Comparison of ENCODE assay signal across 1 cellular context in the genomic region with DNA sequence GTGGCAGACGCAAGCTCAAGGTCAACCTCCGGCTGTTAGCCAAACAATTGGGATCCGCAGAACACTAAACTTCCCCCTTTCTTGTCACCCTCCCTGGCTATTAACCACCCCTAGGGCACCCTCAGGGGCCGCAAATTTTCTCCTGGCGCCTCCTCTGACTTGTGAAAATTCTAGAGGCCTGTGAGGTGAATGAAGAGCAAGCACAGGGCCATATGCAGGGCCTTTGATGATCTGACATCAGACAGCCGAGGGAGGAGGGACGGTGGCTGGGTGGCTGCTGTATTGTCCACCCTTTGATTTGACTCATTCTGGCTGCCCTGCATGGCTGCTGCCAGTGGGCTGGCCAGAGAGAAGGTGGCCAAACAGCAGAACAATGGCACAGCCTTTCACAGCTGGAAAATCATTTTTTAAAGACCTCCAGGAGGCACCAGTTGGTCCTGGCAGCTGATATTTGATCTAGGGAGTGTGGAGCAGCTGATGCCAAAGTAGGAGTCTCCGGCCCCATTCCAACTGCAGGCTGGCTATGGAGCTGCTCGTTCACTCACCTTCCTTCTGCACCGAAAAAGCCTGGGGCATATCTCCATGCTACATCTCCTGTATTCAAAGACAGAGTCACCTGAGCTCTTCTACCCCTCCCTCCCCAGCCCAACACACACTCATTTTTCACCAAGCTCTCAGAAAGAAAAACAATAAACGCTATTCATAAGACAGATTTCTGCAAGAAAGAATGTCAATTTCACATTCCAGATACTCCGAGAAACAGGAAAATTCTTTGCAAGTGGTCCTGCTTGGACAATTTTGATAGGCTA.
TF ChIP-seq lines count a peak whose summit lies in the region.

No MANE protein-coding gene starts in this region.

TF ChIP-seq in H1, 55 proteins besides CTCF, POLR2A, EP300 and RAD21:
- TF ChIP-seq ASH2L (IDR thresholded peaks at IDR 0.05; ENCODE audit: low read length) (no peak), ATF3 (IDR thresholded peaks at IDR 0.05; ENCODE audit: insufficient read depth, low read depth, low read length) (no peak), RNF2 (IDR thresholded peaks at IDR 0.05; ENCODE audit: borderline replicate concordance, low read depth, low read length, missing control alignments, poor library complexity, severe bottlenecking) (no peak), TEAD4 (IDR thresholded peaks at IDR 0.05; ENCODE audit: low read depth, low read length) (no peak), SP2 (IDR thresholded peaks at IDR 0.05; ENCODE audit: low read length) (no peak), KDM5A (IDR thresholded peaks at IDR 0.05; ENCODE audit: low read length) (no peak), USF2 (IDR thresholded peaks at IDR 0.05; ENCODE audit: low read length) (no peak), NANOG (IDR thresholded peaks at IDR 0.05; ENCODE audit: insufficient read depth, low read depth, low read length, poor library complexity, severe bottlenecking) (peak; percentile 41)
- TF ChIP-seq, protein P1, sequence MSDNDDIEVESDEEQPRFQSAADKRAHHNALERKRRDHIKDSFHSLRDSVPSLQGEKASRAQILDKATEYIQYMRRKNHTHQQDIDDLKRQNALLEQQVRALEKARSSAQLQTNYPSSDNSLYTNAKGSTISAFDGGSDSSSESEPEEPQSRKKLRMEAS (IDR thresholded peaks at IDR 0.05), result peak; percentile 41; the same call in 1 of the 2 replicates
